8 cellular contexts compared by ENCODE assay signal in the genomic region with DNA sequence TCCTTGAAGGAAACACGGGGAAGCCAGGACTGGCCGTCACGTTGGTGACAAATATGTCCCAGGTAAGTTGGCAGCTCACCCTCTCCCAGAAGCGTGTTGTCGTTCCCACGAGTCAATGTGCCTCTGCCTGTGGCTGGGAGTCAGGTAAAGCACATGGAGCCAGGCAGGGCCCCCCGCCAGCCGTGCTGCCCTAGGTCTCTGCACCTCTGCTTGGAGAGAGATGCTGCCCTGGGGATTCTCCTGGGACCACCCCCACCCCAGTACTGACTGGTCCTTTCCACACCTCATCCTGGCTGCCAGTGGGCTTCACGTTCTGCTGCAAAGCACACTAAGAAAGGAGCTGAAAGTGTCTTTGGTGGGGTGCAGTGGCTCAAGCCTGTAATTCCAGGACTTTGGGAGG. TPM values are rescaled to one million over a fixed set of nuclear protein-coding genes. Genes with fewer than 3 reads are reported as not detected.
"Had no signal": no experiment of that assay in that cellular context is flagged by ENCODE, and none has a peak within 500 bp of the region (broad histone marks: within the 10 kb centered on the region; RNA-seq: fewer than 3 reads in every experiment).

No MANE protein-coding gene starts in this region.

- H3K4me2 ChIP-seq: GM23338, KMS-11 had no signal

- H3K4me3 ChIP-seq: GM23338, HAP-1 had no signal

- H3K27ac ChIP-seq: KMS-11 had no signal

- H3K9ac ChIP-seq: KMS-11 had no signal

- H3K4me3 Mint-ChIP-seq: GM23338, HFFc6 had no signal

- H3K9me3 ChIP-seq: HAP-1 had no signal

- H3K4me1 Mint-ChIP-seq: GM23338 had no signal

- H2AFZ ChIP-seq: GM23338 had no signal

- H3K9me3 Mint-ChIP-seq: GM23338 had no signal

- H3K27ac Mint-ChIP-seq: GM23338, HFFc6 had no signal

- DNase-seq: HFFc6, KBM-7 had no signal

- H3K4me1 ChIP-seq: HAP-1 had no signal

- ATAC-seq: GM23338, HCT116, HepG2 had no signal

RNA-seq across cellular contexts. Expression of a gene that starts 9.9 kb away (rescaled TPM):
- total RNA-seq: HT-29 had no signal

RNA-seq across cellular contexts. Expression of a gene that starts 45.6 kb away (rescaled TPM):
- total RNA-seq: HT-29 had no signal
